In genomic region chr11:30002157-30002556, GRCh38 we compare ENCODE assay signal across 23 cellular contexts.
"Had no signal": no experiment of that assay in that cellular context is flagged by ENCODE, and none has a peak within 500 bp of the region (broad histone marks: within the 10 kb centered on the region; RNA-seq: fewer than 3 reads in every experiment).

No MANE protein-coding gene starts in this region.

- H3K36me3 ChIP-seq: breast epithelium, colonic mucosa, transverse colon had no signal

- H3K27ac ChIP-seq: breast epithelium, colonic mucosa, parathyroid adenoma, testis, transverse colon had no signal

- H3K27me3 ChIP-seq: breast epithelium, colonic mucosa, testis, transverse colon had no signal

- H3K4me3 ChIP-seq: breast epithelium, colonic mucosa, testis, transverse colon had no signal

- DNase-seq: activated CD4-positive, alpha-beta T cell treated with anti-CD3 and anti-CD28 coated beads for 1 hour; activated CD4-positive, alpha-beta T cell treated with anti-CD3 and anti-CD28 coated beads, Interleukin-2, amount 50 U/mL, for 1 hour; activated CD8-positive, alpha-beta T cell treated with anti-CD3 and anti-CD28 coated beads for 36 hours; activated gamma-delta T cell treated with Interleukin-2 at 50 U/mL for 16 hours; activated naive CD8-positive, alpha-beta T cell treated with anti-CD3 and anti-CD28 coated beads, Interleukin-2, amount 50 U/mL, for 24 hours; activated T-cell treated with anti-CD3 and anti-CD28 coated beads, Interleukin-2, amount 50 U/mL, for 4 hours; cerebellar nuclear complex; colonic mucosa; effector CD8-positive, alpha-beta T cell; midbrain; naive thymus-derived CD4-positive, alpha-beta T cell; nucleus accumbens; right cardiac atrium; stimulated activated CD4-positive, alpha-beta T cell treated with anti-CD3 and anti-CD28 coated beads, Interleukin-15, amount 100 ng/mL, for 24 hours; stimulated activated CD4-positive, alpha-beta T cell treated with anti-CD3 and anti-CD28 coated beads, Interleukin-2, amount 100 ng/mL, for 24 hours; stimulated activated naive CD4-positive, alpha-beta T cell; T-helper 2 cell; testis; transverse colon had no signal

- H3K79me2 ChIP-seq: parathyroid adenoma had no signal

- H2AFZ ChIP-seq: parathyroid adenoma had no signal

- H3K9me3 ChIP-seq: breast epithelium, colonic mucosa, testis, transverse colon had no signal

- ATAC-seq: activated CD8-positive, alpha-beta T cell treated with anti-CD3 and anti-CD28 coated beads for 36 hours; activated naive CD8-positive, alpha-beta T cell treated with anti-CD3 and anti-CD28 coated beads, Interleukin-2, amount 50 U/mL, for 24 hours; activated T-cell treated with anti-CD3 and anti-CD28 coated beads, Interleukin-2, amount 50 U/mL, for 4 hours; activated T-helper 17 cell treated with anti-CD3 and anti-CD28 coated beads, Interleukin-2, amount 50 U/mL, for 72 hours; naive thymus-derived CD4-positive, alpha-beta T cell; right cardiac atrium; WTC11 had no signal

- H3K4me1 ChIP-seq: breast epithelium, colonic mucosa, parathyroid adenoma, testis, transverse colon had no signal

- H3K9ac ChIP-seq: parathyroid adenoma had no signal
